In the genomic region with DNA sequence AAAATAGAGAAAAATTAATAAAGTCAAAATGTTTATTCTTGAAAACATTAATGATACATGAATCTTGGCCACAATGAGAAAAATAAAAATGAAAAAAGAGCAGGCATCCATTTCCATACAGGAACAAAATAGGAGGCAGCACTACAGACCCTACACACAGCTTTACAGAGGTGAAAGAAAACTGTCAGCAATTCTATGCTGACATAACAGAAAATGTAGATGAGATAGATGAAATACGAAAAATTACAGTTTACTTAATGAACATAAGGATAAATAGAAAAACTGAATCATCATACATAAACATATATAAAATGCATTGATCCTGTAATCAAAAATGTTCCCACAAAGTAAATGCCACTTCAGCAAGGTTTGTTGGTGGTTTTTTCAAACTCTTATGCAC, we compare ENCODE assay signal across 2 cellular contexts.
TF ChIP-seq lines count a peak whose summit lies in the region.

No MANE protein-coding gene starts in this region.

TF ChIP-seq in A549, 52 proteins besides CTCF, POLR2A, EP300 and RAD21 (continued from another document):
- TF ChIP-seq, protein P1, sequence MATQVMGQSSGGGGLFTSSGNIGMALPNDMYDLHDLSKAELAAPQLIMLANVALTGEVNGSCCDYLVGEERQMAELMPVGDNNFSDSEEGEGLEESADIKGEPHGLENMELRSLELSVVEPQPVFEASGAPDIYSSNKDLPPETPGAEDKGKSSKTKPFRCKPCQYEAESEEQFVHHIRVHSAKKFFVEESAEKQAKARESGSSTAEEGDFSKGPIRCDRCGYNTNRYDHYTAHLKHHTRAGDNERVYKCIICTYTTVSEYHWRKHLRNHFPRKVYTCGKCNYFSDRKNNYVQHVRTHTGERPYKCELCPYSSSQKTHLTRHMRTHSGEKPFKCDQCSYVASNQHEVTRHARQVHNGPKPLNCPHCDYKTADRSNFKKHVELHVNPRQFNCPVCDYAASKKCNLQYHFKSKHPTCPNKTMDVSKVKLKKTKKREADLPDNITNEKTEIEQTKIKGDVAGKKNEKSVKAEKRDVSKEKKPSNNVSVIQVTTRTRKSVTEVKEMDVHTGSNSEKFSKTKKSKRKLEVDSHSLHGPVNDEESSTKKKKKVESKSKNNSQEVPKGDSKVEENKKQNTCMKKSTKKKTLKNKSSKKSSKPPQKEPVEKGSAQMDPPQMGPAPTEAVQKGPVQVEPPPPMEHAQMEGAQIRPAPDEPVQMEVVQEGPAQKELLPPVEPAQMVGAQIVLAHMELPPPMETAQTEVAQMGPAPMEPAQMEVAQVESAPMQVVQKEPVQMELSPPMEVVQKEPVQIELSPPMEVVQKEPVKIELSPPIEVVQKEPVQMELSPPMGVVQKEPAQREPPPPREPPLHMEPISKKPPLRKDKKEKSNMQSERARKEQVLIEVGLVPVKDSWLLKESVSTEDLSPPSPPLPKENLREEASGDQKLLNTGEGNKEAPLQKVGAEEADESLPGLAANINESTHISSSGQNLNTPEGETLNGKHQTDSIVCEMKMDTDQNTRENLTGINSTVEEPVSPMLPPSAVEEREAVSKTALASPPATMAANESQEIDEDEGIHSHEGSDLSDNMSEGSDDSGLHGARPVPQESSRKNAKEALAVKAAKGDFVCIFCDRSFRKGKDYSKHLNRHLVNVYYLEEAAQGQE (IDR thresholded peaks at IDR 0.05) = no peak

TF ChIP-seq in IMR-90, 13 proteins besides CTCF, POLR2A, EP300 and RAD21 (continued from another document):
- TF ChIP-seq USF2 (IDR thresholded peaks at IDR 0.05; ENCODE audit: low read depth, low read length) = no peak
- no peak for TF ChIP-seq CHD1 (IDR thresholded peaks at IDR 0.05; ENCODE audit: low read depth, low read length)
- TF ChIP-seq FOS (IDR thresholded peaks at IDR 0.05; ENCODE audit: low read depth, low read length) = no peak
- no peak for TF ChIP-seq MXI1 (IDR thresholded peaks at IDR 0.05; ENCODE audit: borderline replicate concordance, low read depth, low read length)
- no peak for TF ChIP-seq RCOR1 (IDR thresholded peaks at IDR 0.05; ENCODE audit: insufficient replicate concordance, low read length)
- TF ChIP-seq MAFK (IDR thresholded peaks at IDR 0.05; ENCODE audit: low read depth, low read length) = peak; percentile 25; the same call in 1 of the 2 replicates
